ENCODE assay signal across 8 cellular contexts in genomic region chr12:51590347-51591019, GRCh38. TPM values are rescaled to one million over a fixed set of nuclear protein-coding genes. Genes with fewer than 3 reads are reported as not detected.
DNase-seq lines count a peak whose midpoint lies in the region; ATAC-seq and TF ChIP-seq lines count a peak whose summit lies in the region.

No MANE protein-coding gene starts in this region.

- peak overlapping the region; percentile 92 for H3K4me3 Mint-ChIP-seq in endothelial cell (ENCODE audit: unreplicated experiment)

- peaks cover 9% of the 10 kb centered on the region for H3K36me3 Mint-ChIP-seq in endothelial cell (ENCODE audit: low read depth, unreplicated experiment)

- DNase-seq in 8988T (peak; percentile 82), NCI-H526 treated with DMSO at 0.1 percent for 48 hours (lab: John Stamatoyannopoulos, UW) (peak; percentile 87), endothelial cell (ENCODE audit: low spot score) (peak; percentile 94)
- DNase-seq in activated CD8-positive, alpha-beta memory T cell treated with anti-CD3 and anti-CD28 coated beads for 48 hours (ENCODE audit: low read depth in 2 of 3, low spot score in 2 of 3): peak; percentile 54 to 64 (median 54)
- DNase-seq in stimulated activated CD8-positive, alpha-beta memory T cell treated with anti-CD3 and anti-CD28 coated beads, Interleukin-4, amount 100 ng/mL, for 24 hours (ENCODE audit: low read depth): peak; percentile 59

- H3K9ac ChIP-seq in mucosa of rectum (ENCODE audit: low read depth in 1 of 2, low read length in 2 of 2): peak overlapping the region in 1 of 2 donors; percentile 63

- peaks cover 4 to 6% of the 10 kb centered on the region in 2 donors for H3K27me3 ChIP-seq in mucosa of rectum (ENCODE audit: control insufficient read depth in 2 of 2, insufficient read depth in 2 of 2, low read length in 2 of 2)

- peaks cover 12% of the 10 kb centered on the region for H3K4me1 Mint-ChIP-seq in endothelial cell (ENCODE audit: unreplicated experiment)

- H3K4me3 ChIP-seq in mucosa of rectum (ENCODE audit: low read length in 2 of 2): peak overlapping the region; percentile 51 to 56

- H3K9me3 Mint-ChIP-seq in endothelial cell (ENCODE audit: unreplicated experiment): no peaks in the 10 kb centered on the region

- H3K36me3 ChIP-seq in mucosa of rectum (ENCODE audit: control insufficient read depth in 2 of 2, insufficient read depth in 2 of 2, low read length in 2 of 2): no peaks in the 10 kb centered on the region

- peaks cover 9 to 10% of the 10 kb centered on the region in 2 donors for H3K4me1 ChIP-seq in mucosa of rectum (ENCODE audit: control insufficient read depth in 2 of 2, insufficient read depth in 2 of 2, low read length in 2 of 2)

- H3K27me3 Mint-ChIP-seq in endothelial cell (ENCODE audit: unreplicated experiment): peaks cover 13% of the 10 kb centered on the region

- ATAC-seq in GM18511 (IDR thresholded peaks at IDR 0.05; ENCODE audit: unreplicated experiment) (peak; percentile 80), HG03520 (IDR thresholded peaks at IDR 0.05; ENCODE audit: unreplicated experiment) (peak; percentile 74)

- no peaks in the 10 kb centered on the region for H3K9me3 ChIP-seq in mucosa of rectum (ENCODE audit: control insufficient read depth in 2 of 2, low read length in 2 of 2)

- peak; percentile 70 for TF ChIP-seq CTCF in endothelial cell (IDR thresholded peaks at IDR 0.05; ENCODE audit: unreplicated experiment)

- no peak overlapping the region for H3K27ac ChIP-seq in mucosa of rectum (ENCODE audit: low read depth in 2 of 2, low read length in 2 of 2)

- H3K27ac Mint-ChIP-seq in endothelial cell (ENCODE audit: unreplicated experiment): peak overlapping the region; percentile 55

RNA-seq across cellular contexts. Expression of gene SCN8A, which starts 0.6 kb away (rescaled TPM):
- 5.0 TPM for total RNA-seq in endothelial cell (ENCODE audit: unreplicated experiment)
